ENCODE assay signal across 8 cellular contexts in the genomic region with DNA sequence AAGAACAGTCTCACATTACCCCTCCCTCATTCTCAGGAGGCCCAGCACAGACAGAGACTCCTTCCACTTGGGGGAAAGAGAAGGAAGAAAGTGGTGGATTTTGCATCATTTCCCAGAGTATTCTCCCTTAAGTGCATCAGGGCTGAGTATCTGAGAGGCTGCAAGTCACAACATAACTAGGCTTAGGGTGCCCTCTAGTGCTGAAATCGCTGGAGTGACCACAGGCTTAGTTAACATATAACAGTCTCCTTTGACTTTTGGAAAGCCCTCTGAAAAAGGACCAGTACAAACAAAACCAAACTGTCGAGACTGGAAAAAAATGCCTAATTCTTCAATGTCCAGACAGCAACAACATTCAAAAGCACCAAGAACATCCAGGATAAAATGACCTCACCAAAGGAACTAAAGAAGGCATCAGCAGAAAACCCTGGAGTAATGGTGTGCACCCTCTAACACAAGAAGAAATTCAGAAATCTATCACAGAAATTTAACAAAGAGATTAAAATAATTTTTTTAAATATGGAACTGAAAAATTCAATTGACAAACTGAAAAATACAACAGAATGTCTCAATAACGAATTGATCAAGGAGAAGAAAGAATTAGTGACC.
DNase-seq lines count a peak whose midpoint lies in the region; ATAC-seq and TF ChIP-seq lines count a peak whose summit lies in the region.

No MANE protein-coding gene starts in this region.

- TF ChIP-seq POLR2A in spleen (IDR thresholded peaks at IDR 0.05): no peak

- no peak overlapping the region for H3K4me3 ChIP-seq in WI38 (ENCODE audit: low read depth, low read length)
- H3K4me3 ChIP-seq in spleen: no peak overlapping the region

- H3K27me3 ChIP-seq in spleen (replicated peaks in 1 of 7): no peaks in the 10 kb centered on the region

- no peaks in the 10 kb centered on the region for H3K27me3 Mint-ChIP-seq in glutamatergic neuron (ENCODE audit: unreplicated experiment)

- peak; percentile 64 for TF ChIP-seq CTCF in WI38 (IDR thresholded peaks at IDR 0.05; ENCODE audit: low read depth, low read length)
- TF ChIP-seq CTCF in glutamatergic neuron (IDR thresholded peaks at IDR 0.05; ENCODE audit: partially characterized antibody, unreplicated experiment): peak; percentile 61
- TF ChIP-seq CTCF in spleen (IDR thresholded peaks at IDR 0.05 in 8 of 11, conservative IDR thresholded peaks at IDR 0.05 in 3 of 11): peak in 7 of 11 experiments; percentile 31 to 47 (median 37)

- H3K4me1 Mint-ChIP-seq in glutamatergic neuron (ENCODE audit: low read depth, unreplicated experiment): no peaks in the 10 kb centered on the region

- H3K9me3 Mint-ChIP-seq in glutamatergic neuron (ENCODE audit: unreplicated experiment): no peaks in the 10 kb centered on the region

- H3K4me1 ChIP-seq in spleen: no peaks in the 10 kb centered on the region

- H3K27ac Mint-ChIP-seq in glutamatergic neuron (ENCODE audit: unreplicated experiment): no peak overlapping the region

- no peak overlapping the region for H3K27ac ChIP-seq in spleen

- no peak overlapping the region for H3K4me3 Mint-ChIP-seq in glutamatergic neuron (ENCODE audit: unreplicated experiment)

- peaks cover 0 to 11% (median 6%) of the 10 kb centered on the region in 8 donors for H3K9me3 ChIP-seq in spleen

- H3K36me3 ChIP-seq in spleen: no peaks in the 10 kb centered on the region

- 6 to 41% (median 22%) methylated on average over 3 of the region's 3 CpGs for whole genome bisulfite sequencing in spleen, 5 donors

- peak; percentile 97 for ATAC-seq in GM19372 (IDR thresholded peaks at IDR 0.05; ENCODE audit: low read depth, unreplicated experiment)
- ATAC-seq in HG03175 (IDR thresholded peaks at IDR 0.05; ENCODE audit: unreplicated experiment): peak; percentile 98

- intact Hi-C loops in spleen (cut with DNase I; ENCODE audit: low total_unique reads): no loop called here

- no peaks in the 10 kb centered on the region for H3K36me3 Mint-ChIP-seq in glutamatergic neuron (ENCODE audit: unreplicated experiment)

- DNase-seq in ELF-1 (ENCODE audit: low read depth, low spot score) (peak; percentile 78), NCI-H2196 (lab: John Stamatoyannopoulos, UW; ENCODE audit: unreplicated experiment) (peak; percentile 74), glutamatergic neuron (peak; percentile 82), spleen (no peak), cerebellar nuclear complex (lab: John Stamatoyannopoulos, UW) (no peak)

Comparison
In these comparisons a context has a peak if more than half of its experiments do, and no peak if none do; other contexts are left out.
1. DNase-seq: peak in ELF-1 (single experiment), NCI-H2196 (single experiment) and glutamatergic neuron (single experiment); none in spleen (single experiment) and cerebellar nuclear complex (0 of 2).
2. Peak in every context shown above with its lines, with median percentiles within 50 percentile points of each other: CTCF ChIP-seq.